ENCODE assay signal across 16 cellular contexts in genomic region chr5:139578348-139578724, GRCh38. TPM values are rescaled to one million over a fixed set of nuclear protein-coding genes. Genes with fewer than 3 reads are reported as not detected.
DNase-seq lines count a peak whose midpoint lies in the region; ATAC-seq, FAIRE-seq and TF ChIP-seq lines count a peak whose summit lies in the region.
"Had no signal": no experiment of that assay in that cellular context is flagged by ENCODE, and none has a peak within 500 bp of the region (broad histone marks: within the 10 kb centered on the region; RNA-seq: fewer than 3 reads in every experiment).

No MANE protein-coding gene starts in this region.

- H3K27ac Mint-ChIP-seq in CD4-positive, alpha-beta memory T cell: peak overlapping the region; percentile 37 to 94 (median 82)
- H3K27ac Mint-ChIP-seq in activated naive CD8-positive, alpha-beta T cell treated with anti-CD3 and anti-CD28 coated beads for 36 hours: peak overlapping the region; percentile 87
- peak overlapping the region; percentile 57 to 67 for H3K27ac Mint-ChIP-seq in natural killer cell treated with Interleukin-12 subunit alpha and Interleukin-12 subunit beta and Interleukin-15 and Interleukin-18, amount 100 ng/mL, for 72 hours

- H3K27me3 ChIP-seq in CD4-positive, alpha-beta memory T cell (ENCODE audit: insufficient read depth, low read length): no peaks in the 10 kb centered on the region
- H3K27me3 ChIP-seq: BLaER1, right atrium auricular region, testis had no signal

- ATAC-seq in natural killer cell treated with Interleukin-12 subunit alpha and Interleukin-12 subunit beta and Interleukin-15 and Interleukin-18, amount 100 ng/mL, for 72 hours: no peak
- ATAC-seq in GM21526 (IDR thresholded peaks at IDR 0.05; ENCODE audit: low FRiP score, unreplicated experiment): no peak
- no peak for ATAC-seq in HG03108 (IDR thresholded peaks at IDR 0.05; ENCODE audit: unreplicated experiment)

- no peak overlapping the region for H3K27ac ChIP-seq in CD4-positive, alpha-beta memory T cell (ENCODE audit: low read depth, low read length)
- H3K27ac ChIP-seq: BLaER1, PC-9, right atrium auricular region, SK-N-MC, testis had no signal

- H3K4me1 Mint-ChIP-seq in CD4-positive, alpha-beta memory T cell: peaks cover 43 to 66% (median 52%) of the 10 kb centered on the region in 4 donors
- peaks cover 59% of the 10 kb centered on the region for H3K4me1 Mint-ChIP-seq in activated naive CD8-positive, alpha-beta T cell treated with anti-CD3 and anti-CD28 coated beads for 36 hours
- peaks cover 42 to 45% of the 10 kb centered on the region in 2 donors for H3K4me1 Mint-ChIP-seq in natural killer cell treated with Interleukin-12 subunit alpha and Interleukin-12 subunit beta and Interleukin-15 and Interleukin-18, amount 100 ng/mL, for 72 hours (ENCODE audit: low read depth in 2 of 2)

- no peaks in the 10 kb centered on the region for H3K36me3 ChIP-seq in CD4-positive, alpha-beta memory T cell (ENCODE audit: insufficient read depth, low read length)
- H3K36me3 ChIP-seq: right atrium auricular region had no signal

- no peak overlapping the region for H3K4me3 ChIP-seq in CD4-positive, alpha-beta memory T cell (ENCODE audit: low read length in 2 of 2)
- H3K4me3 ChIP-seq: BLaER1, PC-9, right atrium auricular region, SK-N-MC, testis had no signal

- CTCF ChIA-PET in CD4-positive, alpha-beta memory T cell (lab: Charles Lee; ENCODE audit: partially characterized antibody): interaction anchor here (0.8 to 7.2 kb wide), 8 partner anchors 9 to 188 kb away, joined by 3 to 98 read pairs (median 7); partner anchors contain the start of gene UBE2D2

- H3K4me3 Mint-ChIP-seq in CD4-positive, alpha-beta memory T cell: peak overlapping the region in 5 of 8 donors; percentile 12 to 72 (median 48)
- peak overlapping the region; percentile 2 for H3K4me3 Mint-ChIP-seq in activated naive CD8-positive, alpha-beta T cell treated with anti-CD3 and anti-CD28 coated beads for 36 hours
- H3K4me3 Mint-ChIP-seq in natural killer cell treated with Interleukin-12 subunit alpha and Interleukin-12 subunit beta and Interleukin-15 and Interleukin-18, amount 100 ng/mL, for 72 hours: peak overlapping the region; percentile 15

- no peaks in the 10 kb centered on the region for H3K9me3 Mint-ChIP-seq in CD4-positive, alpha-beta memory T cell
- H3K9me3 Mint-ChIP-seq in activated naive CD8-positive, alpha-beta T cell treated with anti-CD3 and anti-CD28 coated beads for 36 hours: no peaks in the 10 kb centered on the region
- H3K9me3 Mint-ChIP-seq in natural killer cell treated with Interleukin-12 subunit alpha and Interleukin-12 subunit beta and Interleukin-15 and Interleukin-18, amount 100 ng/mL, for 72 hours: no peaks in the 10 kb centered on the region

- POLR2A ChIA-PET in CD4-positive, alpha-beta memory T cell (lab: Charles Lee; ENCODE audit: partially characterized antibody): interaction anchor here (0.8 to 6.7 kb wide), 3 partner anchors 12 to 33 kb away, joined by 3 to 114 read pairs (median 4); partner anchors contain the start of gene UBE2D2

- peaks cover 69% of the 10 kb centered on the region for H3K4me1 ChIP-seq in CD4-positive, alpha-beta memory T cell (ENCODE audit: insufficient read depth, low read length)

- H3K36me3 Mint-ChIP-seq in CD4-positive, alpha-beta memory T cell: peaks cover 0 to 12% of the 10 kb centered on the region in 2 donors
- peaks cover 38% of the 10 kb centered on the region for H3K36me3 Mint-ChIP-seq in activated naive CD8-positive, alpha-beta T cell treated with anti-CD3 and anti-CD28 coated beads for 36 hours
- no peaks in the 10 kb centered on the region for H3K36me3 Mint-ChIP-seq in natural killer cell treated with Interleukin-12 subunit alpha and Interleukin-12 subunit beta and Interleukin-15 and Interleukin-18, amount 100 ng/mL, for 72 hours

- H3K9me3 ChIP-seq in CD4-positive, alpha-beta memory T cell (ENCODE audit: control insufficient read depth in 1 of 2, low read length in 2 of 2): no peaks in the 10 kb centered on the region
- H3K9me3 ChIP-seq: BLaER1, right atrium auricular region, testis had no signal

- DNase-seq in CD4-positive, alpha-beta memory T cell: no peak
- DNase-seq in GM12891 (ENCODE audit: insufficient read length, low spot score) (no peak), NCI-H2107 (lab: John Stamatoyannopoulos, UW) (no peak)
- no peak for DNase-seq in activated naive CD8-positive, alpha-beta T cell treated with anti-CD3 and anti-CD28 coated beads for 36 hours
- no peak for DNase-seq in natural killer cell treated with Interleukin-12 subunit alpha and Interleukin-12 subunit beta and Interleukin-15 and Interleukin-18, amount 100 ng/mL, for 72 hours (ENCODE audit: low spot score)
- DNase-seq: GOT3, NCI-H1930, NCI-H526 treated with DMSO at 0.1 percent for 48 hours, PC-9, testis had no signal

- no peaks in the 10 kb centered on the region for H3K27me3 Mint-ChIP-seq in CD4-positive, alpha-beta memory T cell
- H3K27me3 Mint-ChIP-seq in activated naive CD8-positive, alpha-beta T cell treated with anti-CD3 and anti-CD28 coated beads for 36 hours: no peaks in the 10 kb centered on the region
- no peaks in the 10 kb centered on the region for H3K27me3 Mint-ChIP-seq in natural killer cell treated with Interleukin-12 subunit alpha and Interleukin-12 subunit beta and Interleukin-15 and Interleukin-18, amount 100 ng/mL, for 72 hours

- intact Hi-C loops in CD4-positive, alpha-beta memory T cell (cut with micrococcal nuclease): loop anchor here (5.0 kb wide), 1 partner anchor 34 kb away; no protein-coding TSS in a partner anchor

- FAIRE-seq in GM12891 (lab: Jason Lieb, UNC): no peak
- FAIRE-seq: frontal cortex had no signal

- no peak for TF ChIP-seq POLR2A in GM12891 (IDR thresholded peaks at IDR 0.05; ENCODE audit: low read depth, low read length)

TF ChIP-seq in GM12891, 5 proteins besides CTCF, POLR2A, EP300 and RAD21:
- no peak for TF ChIP-seq TAF1 (IDR thresholded peaks at IDR 0.05; ENCODE audit: low read depth, low read length)
- no peak for TF ChIP-seq PAX5 (IDR thresholded peaks at IDR 0.05; ENCODE audit: insufficient read depth, low read length, severe bottlenecking)
- no peak for TF ChIP-seq POU2F2 (IDR thresholded peaks at IDR 0.05; ENCODE audit: low read depth, low read length)
- 0 out of 2 replicates have a peak, but pooled peaks have one; percentile 1 for TF ChIP-seq POLR2AphosphoS5 (IDR thresholded peaks at IDR 0.05; ENCODE audit: low read depth, low read length)

RNA-seq across cellular contexts. Expression of gene UBE2D2, which starts 17.2 kb away (rescaled TPM):
- 100 to 1,000 TPM; 160 to 169 TPM for total RNA-seq in CD4-positive, alpha-beta memory T cell
- polyA plus RNA-seq in CD4-positive, alpha-beta memory T cell: 100 to 1,000 TPM; 341 to 411 TPM
- polyA plus RNA-seq in GM12891 (2012; ENCODE audit: low read depth, missing spikeins): 155 TPM
- total RNA-seq in activated naive CD8-positive, alpha-beta T cell treated with anti-CD3 and anti-CD28 coated beads for 36 hours: 100 to 1,000 TPM; 286 to 297 TPM
- total RNA-seq in natural killer cell treated with Interleukin-12 subunit alpha and Interleukin-12 subunit beta and Interleukin-15 and Interleukin-18, amount 100 ng/mL, for 72 hours: 100 to 1,000 TPM; 176 to 190 TPM
